In genomic region chr15:88624156-88624970, GRCh38 we compare ENCODE assay signal across 9 cellular contexts. TPM values are rescaled to one million over a fixed set of nuclear protein-coding genes. Genes with fewer than 3 reads are reported as not detected.
A peak's percentile ranks its signal among the peaks of the same experiment; 100 is the strongest.
DNase-seq lines count a peak whose midpoint lies in the region; ATAC-seq and TF ChIP-seq lines count a peak whose summit lies in the region.
"Had no signal": no experiment of that assay in that cellular context is flagged by ENCODE, and none has a peak within 500 bp of the region (broad histone marks: within the 10 kb centered on the region; RNA-seq: fewer than 3 reads in every experiment).

No MANE protein-coding gene starts in this region.

- H3K4me3 ChIP-seq in Caco-2 (ENCODE audit: low read depth, low read length), result no peak overlapping the region
- H3K4me3 ChIP-seq in NB4 (ENCODE audit: low read depth, low read length), result peak overlapping the region; percentile 85
- H3K4me3 ChIP-seq in astrocyte of the spinal cord (ENCODE audit: low read depth, low read length), result no peak overlapping the region
- no peak overlapping the region for H3K4me3 ChIP-seq in kidney epithelial cell (ENCODE audit: low read depth, low read length)
- peak overlapping the region; percentile 13 for H3K4me3 ChIP-seq in suprapubic skin
- H3K4me3 ChIP-seq: SJSA1 had no signal

- H3K36me3 ChIP-seq in Caco-2 (ENCODE audit: control insufficient read depth, insufficient read depth, low read length), result no peaks in the 10 kb centered on the region; the same call in 1 of the 2 replicates
- H3K36me3 ChIP-seq in kidney epithelial cell (ENCODE audit: control insufficient read depth, insufficient read depth, low read length), result peaks cover 8% of the 10 kb centered on the region
- H3K36me3 ChIP-seq in suprapubic skin, result peaks cover 19% of the 10 kb centered on the region

- ATAC-seq in GM21447 (IDR thresholded peaks at IDR 0.05; ENCODE audit: unreplicated experiment), result peak; percentile 42

- peak; percentile 34 to 46 for TF ChIP-seq CTCF in Caco-2 (IDR thresholded peaks at IDR 0.05; ENCODE audit: insufficient read depth in 1 of 2, low read depth in 1 of 2, low read length in 1 of 2, severe bottlenecking in 1 of 2, unreplicated experiment in 1 of 2)
- TF ChIP-seq CTCF in NB4 (IDR thresholded peaks at IDR 0.05; ENCODE audit: low read depth, low read length), result peak; percentile 15
- TF ChIP-seq CTCF in astrocyte of the spinal cord (IDR thresholded peaks at IDR 0.05; ENCODE audit: low read depth, low read length), result peak; percentile 48
- TF ChIP-seq CTCF in kidney epithelial cell (IDR thresholded peaks at IDR 0.05; ENCODE audit: insufficient read depth, low read length, poor library complexity, severe bottlenecking), result peak; percentile 29
- TF ChIP-seq CTCF in suprapubic skin (IDR thresholded peaks at IDR 0.05), result peak; percentile 15 to 21

- no peaks in the 10 kb centered on the region for H3K9me3 Mint-ChIP-seq in Caco-2 (ENCODE audit: unreplicated experiment)

- H3K27me3 ChIP-seq in Caco-2 (replicated peaks; ENCODE audit: control insufficient read depth, insufficient read depth, low read length) (no peaks in the 10 kb centered on the region), kidney epithelial cell (ENCODE audit: control insufficient read depth, insufficient read depth, low read length) (no peaks in the 10 kb centered on the region), suprapubic skin (no peaks in the 10 kb centered on the region)
- H3K27me3 ChIP-seq: SJSA1 had no signal

- intact Hi-C loops in Caco-2 (cut with micrococcal nuclease; ENCODE audit: unreplicated experiment), result loop anchor here (1.0 kb wide), 1 partner anchor 31 kb away; no protein-coding TSS in a partner anchor

- TF ChIP-seq POLR2A in NB4 (IDR thresholded peaks at IDR 0.05; ENCODE audit: extremely low read depth, insufficient read length) (no peak), suprapubic skin (IDR thresholded peaks at IDR 0.05) (no peak)

- peaks cover 57% of the 10 kb centered on the region for H3K36me3 Mint-ChIP-seq in Caco-2 (ENCODE audit: insufficient read depth, unreplicated experiment)

- no peaks in the 10 kb centered on the region for H3K27me3 Mint-ChIP-seq in Caco-2 (ENCODE audit: insufficient read depth, unreplicated experiment)

- peak overlapping the region; percentile 71 for H3K27ac Mint-ChIP-seq in Caco-2 (ENCODE audit: unreplicated experiment)

- CTCF ChIA-PET in Caco-2 (lab: Charles Lee), result interaction anchor here (0.6 to 2.1 kb wide), 6 partner anchors 14 to 280 kb away, joined by 3 to 26 read pairs (median 4); partner anchors contain the start of gene ISG20

- peak overlapping the region; percentile 8 for H3K4me3 Mint-ChIP-seq in Caco-2 (ENCODE audit: unreplicated experiment)

- 56% methylated on average over 19 of the region's 19 CpGs for WGBS in suprapubic skin

- DNase-seq in Caco-2, result peak in 1 of 2 experiments; percentile 26
- DNase-seq in NB4 (ENCODE audit: low read depth), result peak; percentile 36
- peak; percentile 49 for DNase-seq in astrocyte of the spinal cord (ENCODE audit: low read depth, low spot score)
- no peak for DNase-seq in kidney epithelial cell (ENCODE audit: low read depth)
- DNase-seq in suprapubic skin (ENCODE audit: low spot score in 2 of 2), result peak in 1 of 2 donors; percentile 60
- no peak for DNase-seq in NOMO-1 treated with dmso at 0.1 percent for 144 hours (lab: John Stamatoyannopoulos, UW; ENCODE audit: unreplicated experiment)
- DNase-seq in HuH-7.5 (ENCODE audit: low spot score), result no peak

- in situ Hi-C loops in astrocyte of the spinal cord (cut with HindIII; ENCODE audit: low sequenced_read_pairs), result no loop called here

- H3K9me3 ChIP-seq in Caco-2 (no peaks in the 10 kb centered on the region), suprapubic skin (no peaks in the 10 kb centered on the region)
- H3K9me3 ChIP-seq: SJSA1 had no signal

- peaks cover 24% of the 10 kb centered on the region for H3K4me1 Mint-ChIP-seq in Caco-2 (ENCODE audit: low read depth, unreplicated experiment)

- POLR2A ChIA-PET in Caco-2 (lab: Charles Lee), result interaction anchor here (0.6 to 2.2 kb wide), 3 partner anchors 14 to 149 kb away, joined by 3 to 10 read pairs (median 3); partner anchors contain the start of gene ISG20

- H3K4me1 ChIP-seq in Caco-2 (peaks cover 7% of the 10 kb centered on the region; the same call in 1 of the 2 replicates), suprapubic skin (peaks cover 43% of the 10 kb centered on the region)

- TF ChIP-seq EP300 in suprapubic skin (IDR thresholded peaks at IDR 0.05), result no peak

- no TSS peak for BruUV-seq in Caco-2 (replicated peaks; lab: Mats Ljungman, UMichigan)

- no peak overlapping the region for H3K27ac ChIP-seq in suprapubic skin

RNA-seq across cellular contexts. Expression of gene AEN, which starts 3.2 kb away (rescaled TPM):
- total RNA-seq in Caco-2 (2022) (28.7 and 33.2 TPM in 2 replicates), kidney epithelial cell (78.2 and 78.7 TPM in 2 replicates), suprapubic skin (10 to 100 TPM in 2 of 4 donors, 1 to 10 TPM in 2; 9.3 to 29.3 (median 17.3) TPM)

RNA-seq across cellular contexts. Expression of gene ISG20, which starts 14.5 kb away (rescaled TPM):
- total RNA-seq in Caco-2 (2022) (6.4 and 7.7 TPM in 2 replicates), kidney epithelial cell (22.3 and 36.0 TPM in 2 replicates), suprapubic skin (10 to 100 TPM in 3 of 4 donors, 1 to 10 TPM in 1; 6.1 to 15.1 (median 12.9) TPM)

Comparison
In these comparisons a context has a peak if more than half of its experiments do, and no peak if none do; other contexts are left out.
1. DNase-seq: peak in NB4 (single experiment) and astrocyte of the spinal cord (single experiment); none in kidney epithelial cell (single experiment), NOMO-1 treated with dmso at 0.1 percent for 144 hours (single experiment) and HuH-7.5 (single experiment).
2. H3K4me3 ChIP-seq: peak in NB4 (single experiment) and suprapubic skin (single experiment); none in Caco-2 (single experiment), astrocyte of the spinal cord (single experiment) and kidney epithelial cell (single experiment).
3. Peak in every context shown above with its lines, with median percentiles within 50 percentile points of each other: CTCF ChIP-seq.